In the genomic region with DNA sequence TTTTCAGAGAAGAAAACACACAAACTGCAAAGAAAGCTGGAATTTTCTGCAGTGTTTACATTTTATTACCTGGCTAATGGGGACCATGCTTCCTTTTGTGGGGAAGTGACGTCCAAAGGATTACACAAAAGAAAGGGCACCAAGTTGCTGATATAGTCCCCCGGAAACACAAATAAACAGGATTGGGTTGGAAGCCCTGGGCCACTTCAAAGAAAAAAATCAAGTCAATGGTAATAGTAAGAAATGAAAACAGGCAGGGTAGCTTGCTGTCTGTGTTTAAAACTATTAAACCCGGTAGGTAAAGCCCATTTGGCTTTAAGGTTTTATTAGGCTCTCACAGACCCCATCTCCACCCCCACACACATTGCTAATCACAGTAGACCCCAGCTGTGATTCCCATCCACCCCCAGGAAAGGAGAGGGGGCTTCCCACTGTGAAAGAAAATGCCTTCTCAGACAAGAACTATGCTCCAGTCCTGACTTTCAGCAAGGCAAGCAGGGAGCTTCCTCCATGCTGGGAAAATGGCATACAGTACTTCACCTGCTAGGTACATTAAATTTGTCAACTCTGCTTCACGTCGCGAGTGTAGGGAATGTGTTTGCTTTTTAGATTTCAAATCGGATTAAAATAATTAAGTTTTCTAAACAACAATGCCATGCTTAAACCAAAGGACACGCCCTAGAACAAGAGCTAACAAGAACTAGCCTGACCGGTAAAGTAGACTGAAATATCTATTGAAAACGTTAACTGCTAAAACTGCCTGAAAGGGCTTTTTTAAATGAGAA, we compare ENCODE assay signal across 8 cellular contexts. TPM values are rescaled to one million over a fixed set of nuclear protein-coding genes. Genes with fewer than 3 reads are reported as not detected.
DNase-seq lines count a peak whose midpoint lies in the region; ATAC-seq and TF ChIP-seq lines count a peak whose summit lies in the region.

No MANE protein-coding gene starts in this region.

- no peaks in the 10 kb centered on the region for H3K36me3 ChIP-seq in gastroesophageal sphincter

- DNase-seq in activated CD4-positive, alpha-beta T cell treated with anti-CD3 and anti-CD28 coated beads, Interleukin-2, amount 10 ng/mL, durations not matched to agents 24 days and 14 days, result peak; percentile 61
- no peak for DNase-seq in activated CD4-positive, alpha-beta T cell treated with anti-CD3 and anti-CD28 coated beads, Interleukin-2, amount 50 U/mL, for 4 hours
- DNase-seq in T-helper 17 cell, result no peak
- DNase-seq in retinal pigment epithelial cell (ENCODE audit: low read depth), result no peak
- DNase-seq in HUDEP-2 (lab: John Stamatoyannopoulos, UW; ENCODE audit: unreplicated experiment in 76 of 76), result no peak
- no peak for DNase-seq in activated CD4-positive, alpha-beta T cell treated with anti-CD3 and anti-CD28 coated beads for 1 hour

- ATAC-seq in T-helper 17 cell (no peak), gastroesophageal sphincter (no peak), GM18909 (IDR thresholded peaks at IDR 0.05; ENCODE audit: poor library complexity, unreplicated experiment) (no peak)

- intact Hi-C loops in activated CD4-positive, alpha-beta T cell treated with anti-CD3 and anti-CD28 coated beads, Interleukin-2, amount 10 ng/mL, durations not matched to agents 24 days and 14 days (cut with micrococcal nuclease), result loop anchor here (5.0 to 10.0 kb wide), 6 partner anchors 56 to 1011 kb away; a partner anchor contains a TSS

- TF ChIP-seq CTCF in gastroesophageal sphincter (IDR thresholded peaks at IDR 0.05) (no peak), retinal pigment epithelial cell (conservative IDR thresholded peaks at IDR 0.05; ENCODE audit: low read depth, low read length) (no peak)

- peaks cover 22% of the 10 kb centered on the region for H3K4me1 Mint-ChIP-seq in activated CD4-positive, alpha-beta T cell treated with anti-CD3 and anti-CD28 coated beads, Interleukin-2, amount 10 ng/mL, durations not matched to agents 24 days and 14 days
- peaks cover 29% of the 10 kb centered on the region for H3K4me1 Mint-ChIP-seq in T-helper 17 cell

- H3K9me3 Mint-ChIP-seq in activated CD4-positive, alpha-beta T cell treated with anti-CD3 and anti-CD28 coated beads, Interleukin-2, amount 10 ng/mL, durations not matched to agents 24 days and 14 days, result no peaks in the 10 kb centered on the region

- TF ChIP-seq EP300 in gastroesophageal sphincter (IDR thresholded peaks at IDR 0.05), result no peak

- peak overlapping the region; percentile 43 to 89 (median 88) for H3K27ac ChIP-seq in gastroesophageal sphincter

- peak overlapping the region; percentile 80 to 83 for H3K4me3 ChIP-seq in gastroesophageal sphincter
- H3K4me3 ChIP-seq in retinal pigment epithelial cell (ENCODE audit: low read length), result peak overlapping the region; percentile 69

- H3K36me3 Mint-ChIP-seq in activated CD4-positive, alpha-beta T cell treated with anti-CD3 and anti-CD28 coated beads, Interleukin-2, amount 10 ng/mL, durations not matched to agents 24 days and 14 days (ENCODE audit: low read depth), result peaks cover 2% of the 10 kb centered on the region
- peaks cover 6% of the 10 kb centered on the region for H3K36me3 Mint-ChIP-seq in T-helper 17 cell (ENCODE audit: low read depth)

- 11 to 24% methylated on average over 10 of the region's 10 CpGs for WGBS in gastroesophageal sphincter (ENCODE audit: low coverage in 1 of 2), 2 donors

- TF ChIP-seq POLR2A in gastroesophageal sphincter (IDR thresholded peaks at IDR 0.05), result no peak

- H3K9me3 ChIP-seq in T-helper 17 cell (ENCODE audit: control insufficient read depth, low read length, poor library complexity, severe bottlenecking) (no peaks in the 10 kb centered on the region), gastroesophageal sphincter (no peaks in the 10 kb centered on the region)

- H3K27ac Mint-ChIP-seq in activated CD4-positive, alpha-beta T cell treated with anti-CD3 and anti-CD28 coated beads, Interleukin-2, amount 10 ng/mL, durations not matched to agents 24 days and 14 days, result no peak overlapping the region
- H3K27ac Mint-ChIP-seq in T-helper 17 cell, result peak overlapping the region; percentile 86

- peak overlapping the region; percentile 92 for H3K4me3 Mint-ChIP-seq in activated CD4-positive, alpha-beta T cell treated with anti-CD3 and anti-CD28 coated beads, Interleukin-2, amount 10 ng/mL, durations not matched to agents 24 days and 14 days
- H3K4me3 Mint-ChIP-seq in T-helper 17 cell, result peak overlapping the region; percentile 96

- H3K4me1 ChIP-seq in gastroesophageal sphincter, result peaks cover 0 to 47% (median 7%) of the 10 kb centered on the region in 3 donors

- peaks cover 36% of the 10 kb centered on the region for H3K27me3 Mint-ChIP-seq in activated CD4-positive, alpha-beta T cell treated with anti-CD3 and anti-CD28 coated beads, Interleukin-2, amount 10 ng/mL, durations not matched to agents 24 days and 14 days
- peaks cover 5% of the 10 kb centered on the region for H3K27me3 Mint-ChIP-seq in T-helper 17 cell

- no peaks in the 10 kb centered on the region for H3K27me3 ChIP-seq in gastroesophageal sphincter

RNA-seq across cellular contexts. Expression of a gene that starts 1.1 kb away (rescaled TPM):
- 4.8 TPM in 2 replicates for total RNA-seq in activated CD4-positive, alpha-beta T cell treated with anti-CD3 and anti-CD28 coated beads, Interleukin-2, amount 10 ng/mL, durations not matched to agents 24 days and 14 days
- 1 to 10 TPM; 4.3 to 5.7 TPM for total RNA-seq in T-helper 17 cell
- total RNA-seq in gastroesophageal sphincter, result 100 to 1,000 TPM in 1 of 4 donors, 10 to 100 TPM in 3; 20.7 to 155 (median 60.6) TPM

RNA-seq across cellular contexts. Expression of a gene that starts 55.7 kb away (rescaled TPM):
- 0.47 TPM in 2 replicates for total RNA-seq in activated CD4-positive, alpha-beta T cell treated with anti-CD3 and anti-CD28 coated beads, Interleukin-2, amount 10 ng/mL, durations not matched to agents 24 days and 14 days
- total RNA-seq in T-helper 17 cell, result under 1 TPM in 1 of 2 donors, not detected in 1; 0.03 TPM
- 1 to 10 TPM in 3 of 4 donors, under 1 TPM in 1; 0.47 to 4.2 (median 1.8) TPM for total RNA-seq in gastroesophageal sphincter
